In genomic region chr7:115066634-115067033, GRCh38 we compare ENCODE assay signal across 24 cellular contexts.
DNase-seq lines count a peak whose midpoint lies in the region; ATAC-seq, FAIRE-seq and TF ChIP-seq lines count a peak whose summit lies in the region.
"Had no signal": no experiment of that assay in that cellular context is flagged by ENCODE, and none has a peak within 500 bp of the region (broad histone marks: within the 10 kb centered on the region; RNA-seq: fewer than 3 reads in every experiment).

No MANE protein-coding gene starts in this region.

- WGBS in pancreas, 2 donors = 41 to 59% methylated on average over 1 of the region's 1 CpG

- CTCF ChIA-PET in PC-9 (lab: Charles Lee) = no interaction called here

- POLR2A ChIA-PET in PC-9 (lab: Charles Lee; ENCODE audit: unreplicated experiment) = interaction anchor here (0.6 kb wide), 1 partner anchor 154 kb away, joined by 4 read pairs; no protein-coding TSS in a partner anchor

- H4K20me1 ChIP-seq in PC-9 (ENCODE audit: insufficient read depth) = no peaks in the 10 kb centered on the region

- no peaks in the 10 kb centered on the region for H3F3A ChIP-seq in PC-9 (ENCODE audit: insufficient read depth, low read depth)

- no peaks in the 10 kb centered on the region for H3K79me2 ChIP-seq in PC-9 (ENCODE audit: low read depth)

- H3K9ac ChIP-seq in adipocyte (ENCODE audit: low read length) = no peak overlapping the region

- no peak overlapping the region for H3K4me3 ChIP-seq in adipocyte (ENCODE audit: low read length)
- H3K4me3 ChIP-seq in PC-9 = no peak overlapping the region
- H3K4me3 ChIP-seq in pancreas = no peak overlapping the region
- H3K4me3 ChIP-seq: adrenal gland, K562, psoas muscle, spleen, tibial artery had no signal

- DNase-seq in adipocyte (ENCODE audit: low read depth) (peak; percentile 39), kidney tubule cell (ENCODE audit: low spot score) (no peak), PC-9 (no peak), pancreas (no peak)
- DNase-seq: activated CD8-positive, alpha-beta memory T cell treated with anti-CD3 and anti-CD28 coated beads for 24 hours; hippocampal formation; kidney; mesendoderm; NCI-H1105 treated with DMSO at 0.1 percent for 48 hours; NCI-H774; tibial artery; WERI-Rb-1 had no signal

- H3K4me1 ChIP-seq in adipocyte (ENCODE audit: control insufficient read depth, insufficient read depth, low read length) (peaks cover 17% of the 10 kb centered on the region), PC-9 (replicated peaks; ENCODE audit: insufficient read depth) (no peaks in the 10 kb centered on the region), pancreas (peaks cover 0 to 3% (median 0%) of the 10 kb centered on the region in 3 donors)
- H3K4me1 ChIP-seq: adrenal gland, psoas muscle, spleen, tibial artery had no signal

- no peak overlapping the region for H2AFZ ChIP-seq in PC-9

- H3K4me2 ChIP-seq in PC-9 = no peak overlapping the region

- intact Hi-C loops in PC-9 (cut with micrococcal nuclease; ENCODE audit: unreplicated experiment) (no loop called here), pancreas (cut with DNase I) (no loop called here)

- peak; percentile 39 for ATAC-seq in GM19324 (IDR thresholded peaks at IDR 0.05; ENCODE audit: low FRiP score, unreplicated experiment)
- ATAC-seq in GM21786 (IDR thresholded peaks at IDR 0.05; ENCODE audit: unreplicated experiment) = peak; percentile 45
- peak; percentile 77 for ATAC-seq in HG03159 (IDR thresholded peaks at IDR 0.05; ENCODE audit: unreplicated experiment)
- no peak for ATAC-seq in pancreas
- ATAC-seq: K562; natural killer cell treated with Interleukin-12 subunit alpha and Interleukin-12 subunit beta and Interleukin-15 and Interleukin-18, amount 100 ng/mL, for 72 hours; psoas muscle; stimulated activated effector memory CD8-positive, alpha-beta T cell treated with anti-CD3 and anti-CD28 coated beads, Interleukin-12 subunit alpha, Interleukin-12 subunit beta, amount 100 ng/mL, for 72 hours; T-cell had no signal

- H3K36me3 ChIP-seq in adipocyte (ENCODE audit: control insufficient read depth, insufficient read depth, low read length, severe bottlenecking) (no peaks in the 10 kb centered on the region), PC-9 (ENCODE audit: low read depth) (no peaks in the 10 kb centered on the region), pancreas (no peaks in the 10 kb centered on the region)
- H3K36me3 ChIP-seq: adrenal gland, spleen, tibial artery, WERI-Rb-1 had no signal

- no peak overlapping the region for H3K27ac ChIP-seq in PC-9
- H3K27ac ChIP-seq in pancreas = no peak overlapping the region
- H3K27ac ChIP-seq: HL-60, psoas muscle, RWPE1, spleen, tibial artery, WERI-Rb-1 had no signal

- no peaks in the 10 kb centered on the region for H3K27me3 ChIP-seq in adipocyte (replicated peaks; ENCODE audit: control insufficient read depth, insufficient read depth, low read length)
- H3K27me3 ChIP-seq in PC-9 (ENCODE audit: insufficient read depth, low read depth) = no peaks in the 10 kb centered on the region
- H3K27me3 ChIP-seq in pancreas = no peaks in the 10 kb centered on the region
- H3K27me3 ChIP-seq: adrenal gland, spleen, tibial artery had no signal

- BruUV-seq in PC-9 (replicated peaks; lab: Mats Ljungman, UMichigan) = no TSS peak

- H3K9me3 ChIP-seq in adipocyte (ENCODE audit: control insufficient read depth, low read length) = no peaks in the 10 kb centered on the region
- no peaks in the 10 kb centered on the region for H3K9me3 ChIP-seq in PC-9 (ENCODE audit: insufficient read depth, low read depth)
- no peaks in the 10 kb centered on the region for H3K9me3 ChIP-seq in pancreas
- H3K9me3 ChIP-seq: adrenal gland, psoas muscle, spleen, tibial artery had no signal

- no peak for TF ChIP-seq CTCF in PC-9 (conservative IDR thresholded peaks at IDR 0.05)
- TF ChIP-seq CTCF in pancreas (IDR thresholded peaks at IDR 0.05) = no peak

- no peak for FAIRE-seq in pancreas (lab: Jason Lieb, UNC)
- FAIRE-seq: K562, kidney had no signal

- H3K9me2 ChIP-seq in PC-9 (ENCODE audit: insufficient read depth) = no peaks in the 10 kb centered on the region; the same call in 1 of the 2 replicates

Comparison
In these comparisons a context has a peak if more than half of its experiments do, and no peak if none do; other contexts are left out.
1. ATAC-seq: peak in GM19324 (single experiment), GM21786 (single experiment) and HG03159 (single experiment); none in pancreas (0 of 4).